9 cellular contexts compared by ENCODE assay signal in genomic region chr5:110053824-110054223, GRCh38.
A peak's percentile ranks its signal among the peaks of the same experiment; 100 is the strongest.
DNase-seq lines count a peak whose midpoint lies in the region; ATAC-seq and TF ChIP-seq lines count a peak whose summit lies in the region.
"Had no signal": no experiment of that assay in that cellular context is flagged by ENCODE, and none has a peak within 500 bp of the region (broad histone marks: within the 10 kb centered on the region; RNA-seq: fewer than 3 reads in every experiment).

No MANE protein-coding gene starts in this region.

- intact Hi-C loops in Calu3 (cut with micrococcal nuclease; ENCODE audit: unreplicated experiment): loop anchor here (10.0 kb wide), 1 partner anchor 359 kb away; no protein-coding TSS in a partner anchor

- H2BK15ac ChIP-seq in mesendoderm (replicated peaks; ENCODE audit: low read depth): no peak overlapping the region

- H3K79me2 ChIP-seq in mesendoderm (ENCODE audit: control insufficient read depth, insufficient read depth, low read length): no peaks in the 10 kb centered on the region

- H3K23ac ChIP-seq in mesendoderm (ENCODE audit: low read length): no peak overlapping the region

- no TSS peak for BruUV-seq in Calu3 (replicated peaks; lab: Mats Ljungman, UMichigan)

- peak overlapping the region; percentile 48 for H3K27ac Mint-ChIP-seq in activated T-cell treated with anti-CD3 and anti-CD28 coated beads, Interleukin-2, amount 50 U/mL, for 72 hours
- H3K27ac Mint-ChIP-seq in T-helper 17 cell (peak overlapping the region; percentile 93), Calu3 (ENCODE audit: unreplicated experiment) (no peak overlapping the region)
- H3K27ac Mint-ChIP-seq in stimulated activated effector memory CD8-positive, alpha-beta T cell treated with anti-CD3 and anti-CD28 coated beads, Interleukin-12 subunit alpha, Interleukin-12 subunit beta, amount 100 ng/mL, for 72 hours: peak overlapping the region; percentile 49

- H3K9me3 ChIP-seq in T-helper 17 cell (ENCODE audit: control insufficient read depth, low read length, poor library complexity, severe bottlenecking): no peaks in the 10 kb centered on the region
- H3K9me3 ChIP-seq: thyroid gland had no signal

- no peak overlapping the region for H3K4me3 ChIP-seq in mesendoderm (ENCODE audit: low read length)
- H3K4me3 ChIP-seq: thyroid gland had no signal

- no peak for TF ChIP-seq CTCF in Calu3 (IDR thresholded peaks at IDR 0.05; ENCODE audit: unreplicated experiment)

- H3K4me3 Mint-ChIP-seq in activated T-cell treated with anti-CD3 and anti-CD28 coated beads, Interleukin-2, amount 50 U/mL, for 72 hours: peak overlapping the region; percentile 9 to 37
- H3K4me3 Mint-ChIP-seq in T-helper 17 cell (peak overlapping the region; percentile 67), Calu3 (ENCODE audit: low read depth, unreplicated experiment) (no peak overlapping the region)
- H3K4me3 Mint-ChIP-seq in stimulated activated effector memory CD8-positive, alpha-beta T cell treated with anti-CD3 and anti-CD28 coated beads, Interleukin-12 subunit alpha, Interleukin-12 subunit beta, amount 100 ng/mL, for 72 hours: no peak overlapping the region

- H2BK120ac ChIP-seq in mesendoderm (ENCODE audit: low read depth, low read length): no peak overlapping the region

- H4K5ac ChIP-seq in mesendoderm (ENCODE audit: low read length): no peak overlapping the region

- no peaks in the 10 kb centered on the region for H3K79me1 ChIP-seq in mesendoderm (ENCODE audit: low read length)

- H2AK5ac ChIP-seq in mesendoderm (ENCODE audit: low read length): no peak overlapping the region

- CTCF ChIA-PET in Calu3 (lab: Charles Lee): no interaction called here

- H3K18ac ChIP-seq in mesendoderm (ENCODE audit: low read length): no peak overlapping the region

- DNase-seq in activated T-cell treated with anti-CD3 and anti-CD28 coated beads, Interleukin-2, amount 50 U/mL, for 72 hours: no peak
- no peak for DNase-seq in activated T-cell treated with anti-CD3 and anti-CD28 coated beads for 4 hours
- DNase-seq in T-helper 17 cell: no peak
- no peak for DNase-seq in stimulated activated effector memory CD8-positive, alpha-beta T cell treated with anti-CD3 and anti-CD28 coated beads, Interleukin-12 subunit alpha, Interleukin-12 subunit beta, amount 100 ng/mL, for 72 hours (ENCODE audit: low spot score in 2 of 2)
- DNase-seq in NK-92 treated with Interleukin-12 subunit alpha and Interleukin-12 subunit beta, amount 100 ng/mL, for 24 hours (lab: John Stamatoyannopoulos, UW): no peak
- no peak for DNase-seq in Calu3
- no peak for DNase-seq in mesendoderm

- no peak overlapping the region for H4K8ac ChIP-seq in mesendoderm (ENCODE audit: low read depth, low read length)

- no peaks in the 10 kb centered on the region for H3K4me1 ChIP-seq in mesendoderm (ENCODE audit: control insufficient read depth, low read depth, low read length)

- H3K36me3 ChIP-seq in mesendoderm (ENCODE audit: control insufficient read depth, insufficient read depth, low read length): no peaks in the 10 kb centered on the region
- H3K36me3 ChIP-seq: thyroid gland had no signal

- H3K4me1 Mint-ChIP-seq in activated T-cell treated with anti-CD3 and anti-CD28 coated beads, Interleukin-2, amount 50 U/mL, for 72 hours (ENCODE audit: low read depth): peaks cover 47% of the 10 kb centered on the region
- H3K4me1 Mint-ChIP-seq in T-helper 17 cell (peaks cover 16% of the 10 kb centered on the region), Calu3 (ENCODE audit: low read depth, unreplicated experiment) (no peaks in the 10 kb centered on the region)
- peaks cover 18% of the 10 kb centered on the region for H3K4me1 Mint-ChIP-seq in stimulated activated effector memory CD8-positive, alpha-beta T cell treated with anti-CD3 and anti-CD28 coated beads, Interleukin-12 subunit alpha, Interleukin-12 subunit beta, amount 100 ng/mL, for 72 hours

- H3K36me3 Mint-ChIP-seq in activated T-cell treated with anti-CD3 and anti-CD28 coated beads, Interleukin-2, amount 50 U/mL, for 72 hours (ENCODE audit: insufficient read depth in 2 of 2): peaks cover 0 to 1% of the 10 kb centered on the region in 2 donors
- H3K36me3 Mint-ChIP-seq in T-helper 17 cell (ENCODE audit: low read depth): no peaks in the 10 kb centered on the region
- peaks cover 6% of the 10 kb centered on the region for H3K36me3 Mint-ChIP-seq in stimulated activated effector memory CD8-positive, alpha-beta T cell treated with anti-CD3 and anti-CD28 coated beads, Interleukin-12 subunit alpha, Interleukin-12 subunit beta, amount 100 ng/mL, for 72 hours
- H3K36me3 Mint-ChIP-seq in Calu3 (ENCODE audit: insufficient read depth, unreplicated experiment): no peaks in the 10 kb centered on the region

- no peak overlapping the region for H3K9ac ChIP-seq in mesendoderm (ENCODE audit: low read length)

- H2BK5ac ChIP-seq in mesendoderm (ENCODE audit: low read length): no peak overlapping the region

- no peaks in the 10 kb centered on the region for H3K9me3 Mint-ChIP-seq in activated T-cell treated with anti-CD3 and anti-CD28 coated beads, Interleukin-2, amount 50 U/mL, for 72 hours
- H3K9me3 Mint-ChIP-seq in stimulated activated effector memory CD8-positive, alpha-beta T cell treated with anti-CD3 and anti-CD28 coated beads, Interleukin-12 subunit alpha, Interleukin-12 subunit beta, amount 100 ng/mL, for 72 hours: no peaks in the 10 kb centered on the region
- H3K9me3 Mint-ChIP-seq in Calu3 (ENCODE audit: low read depth, unreplicated experiment): no peaks in the 10 kb centered on the region

- no peaks in the 10 kb centered on the region for H3K27me3 ChIP-seq in mesendoderm (ENCODE audit: insufficient read depth, low read length, poor library complexity)
- H3K27me3 ChIP-seq: thyroid gland had no signal

- H3K27me3 Mint-ChIP-seq in activated T-cell treated with anti-CD3 and anti-CD28 coated beads, Interleukin-2, amount 50 U/mL, for 72 hours (ENCODE audit: low read depth): no peaks in the 10 kb centered on the region
- H3K27me3 Mint-ChIP-seq in T-helper 17 cell (peaks cover 11% of the 10 kb centered on the region), Calu3 (ENCODE audit: unreplicated experiment) (peaks cover 24% of the 10 kb centered on the region)

- H3K4ac ChIP-seq in mesendoderm (ENCODE audit: low read depth, low read length): no peak overlapping the region

- H3K27ac ChIP-seq in mesendoderm (ENCODE audit: low read depth, low read length): no peak overlapping the region
- H3K27ac ChIP-seq: thyroid gland had no signal

- ATAC-seq in activated T-cell treated with anti-CD3 and anti-CD28 coated beads, Interleukin-2, amount 50 U/mL, for 72 hours (replicated peaks in 1 of 2): peak; percentile 67 to 76
- ATAC-seq in HG02973 (IDR thresholded peaks at IDR 0.05; ENCODE audit: unreplicated experiment): peak; percentile 5
- peak; percentile 63 for ATAC-seq in T-helper 17 cell
- peak; percentile 62 for ATAC-seq in stimulated activated effector memory CD8-positive, alpha-beta T cell treated with anti-CD3 and anti-CD28 coated beads, Interleukin-12 subunit alpha, Interleukin-12 subunit beta, amount 100 ng/mL, for 72 hours

- no peak overlapping the region for H3K4me2 ChIP-seq in mesendoderm (ENCODE audit: low read length)

- H3K56ac ChIP-seq in mesendoderm (ENCODE audit: low read length): no peak overlapping the region

Comparison
In these comparisons a context has a peak if more than half of its experiments do, and no peak if none do; other contexts are left out.
1. ATAC-seq: peak in every context shown above with its lines; median percentile 72 in activated T-cell treated with anti-CD3 and anti-CD28 coated beads, Interleukin-2, amount 50 U/mL, for 72 hours; 63 in T-helper 17 cell; 62 in stimulated activated effector memory CD8-positive, alpha-beta T cell treated with anti-CD3 and anti-CD28 coated beads, Interleukin-12 subunit alpha, Interleukin-12 subunit beta, amount 100 ng/mL, for 72 hours; 5 in HG02973.
2. H3K4me3 Mint-ChIP-seq: peak in activated T-cell treated with anti-CD3 and anti-CD28 coated beads, Interleukin-2, amount 50 U/mL, for 72 hours (2 of 2) and T-helper 17 cell (single experiment); none in stimulated activated effector memory CD8-positive, alpha-beta T cell treated with anti-CD3 and anti-CD28 coated beads, Interleukin-12 subunit alpha, Interleukin-12 subunit beta, amount 100 ng/mL, for 72 hours (single experiment) and Calu3 (single experiment).